In the genomic region with DNA sequence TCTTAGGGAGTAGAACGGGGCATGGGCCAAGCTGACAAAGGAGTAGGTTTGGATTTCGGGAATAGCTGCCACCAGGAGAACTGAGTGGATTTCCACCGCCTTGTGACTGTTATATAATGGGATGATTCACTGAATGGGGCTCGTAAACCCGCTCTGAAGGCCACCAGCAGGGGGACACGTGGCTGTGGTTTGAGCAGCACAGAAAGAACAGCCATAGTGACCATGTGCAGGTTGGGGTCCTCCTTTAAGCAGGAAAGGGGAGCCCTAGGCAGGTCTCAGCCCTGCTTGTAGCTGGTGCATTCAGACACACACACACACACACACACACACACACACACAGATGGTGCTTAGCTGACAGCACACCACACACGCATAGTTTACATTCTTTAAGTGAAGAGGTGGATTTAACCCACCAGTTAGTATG, we compare ENCODE assay signal across 1 cellular context.
TF ChIP-seq lines count a peak whose summit lies in the region.

No MANE protein-coding gene starts in this region.

TF ChIP-seq in A549, 52 proteins besides CTCF, POLR2A, EP300 and RAD21 (continued from another document):
- no peak for TF ChIP-seq BHLHE40 (IDR thresholded peaks at IDR 0.05; ENCODE audit: low read depth, low read length)
- TF ChIP-seq, protein P1, sequence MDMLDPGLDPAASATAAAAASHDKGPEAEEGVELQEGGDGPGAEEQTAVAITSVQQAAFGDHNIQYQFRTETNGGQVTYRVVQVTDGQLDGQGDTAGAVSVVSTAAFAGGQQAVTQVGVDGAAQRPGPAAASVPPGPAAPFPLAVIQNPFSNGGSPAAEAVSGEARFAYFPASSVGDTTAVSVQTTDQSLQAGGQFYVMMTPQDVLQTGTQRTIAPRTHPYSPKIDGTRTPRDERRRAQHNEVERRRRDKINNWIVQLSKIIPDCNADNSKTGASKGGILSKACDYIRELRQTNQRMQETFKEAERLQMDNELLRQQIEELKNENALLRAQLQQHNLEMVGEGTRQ (IDR thresholded peaks at IDR 0.05) = peak; percentile 47
- no peak for TF ChIP-seq TFCP2L1 (CRISPR knock-in tag; IDR thresholded peaks at IDR 0.05)
- no peak; the same call in 1 of the 2 replicates for TF ChIP-seq FOSL2 (IDR thresholded peaks at IDR 0.05)
- TF ChIP-seq FOSL2 (CRISPR knock-in tag; IDR thresholded peaks at IDR 0.05) = peak; percentile 67
- no peak for TF ChIP-seq MAFK (IDR thresholded peaks at IDR 0.05; ENCODE audit: partially characterized antibody)
- TF ChIP-seq CBX8 (IDR thresholded peaks at IDR 0.05) = no peak
